Comparison of ENCODE assay signal across 8 cellular contexts in the genomic region with DNA sequence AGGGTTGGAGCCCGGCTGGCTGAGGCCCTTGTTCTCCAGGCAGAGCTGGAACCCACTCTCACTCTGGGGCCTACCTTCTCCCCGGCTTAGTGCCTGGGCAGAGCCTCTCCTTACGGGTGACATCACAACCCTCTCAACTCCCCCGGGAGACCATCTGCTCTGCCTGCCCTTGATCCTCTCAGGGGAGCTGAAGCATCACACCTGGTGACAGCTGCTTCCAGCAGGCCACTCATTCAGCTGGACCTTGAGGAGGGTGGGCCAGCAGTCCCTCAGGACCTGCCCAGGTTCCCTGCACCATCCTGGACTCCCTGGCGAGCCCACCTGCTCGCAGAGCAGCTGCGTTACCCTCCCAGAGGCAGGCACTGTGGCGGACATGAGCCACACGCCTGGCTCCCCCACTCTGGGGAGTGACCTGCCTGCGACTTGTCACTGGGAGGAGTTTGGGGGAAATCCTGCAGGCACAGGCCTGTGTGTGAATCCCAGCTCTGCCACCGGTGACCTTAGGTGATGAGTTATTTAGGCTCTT. TPM values are rescaled to one million over a fixed set of nuclear protein-coding genes. Genes with fewer than 3 reads are reported as not detected.
DNase-seq lines count a peak whose midpoint lies in the region; ATAC-seq and TF ChIP-seq lines count a peak whose summit lies in the region.

No MANE protein-coding gene starts in this region.

- H3K27me3 ChIP-seq in BLaER1 (no peaks in the 10 kb centered on the region), dorsolateral prefrontal cortex (no peaks in the 10 kb centered on the region), trophoblast cell (ENCODE audit: insufficient read depth, low read length) (no peaks in the 10 kb centered on the region)

- TF ChIP-seq CTCF in dorsolateral prefrontal cortex (IDR thresholded peaks at IDR 0.05 in 54 of 56, conservative IDR thresholded peaks at IDR 0.05 in 2 of 56; ENCODE audit: low read depth in 1 of 56, partially characterized antibody in 56 of 56) = no peak

- peaks cover 8% of the 10 kb centered on the region for H3K4me1 Mint-ChIP-seq in activated naive CD8-positive, alpha-beta T cell treated with anti-CD3 and anti-CD28 coated beads for 36 hours

- peak overlapping the region; percentile 5 for H2BK12ac ChIP-seq in trophoblast cell (ENCODE audit: low read length)

- H3K4me3 ChIP-seq in BLaER1 (peak overlapping the region; percentile 26; the same call in 1 of the 2 replicates), dorsolateral prefrontal cortex (peak overlapping the region in 23 of 59 donors; percentile 4 to 39 (median 18)), trophoblast cell (ENCODE audit: low read depth, low read length) (no peak overlapping the region)

- H3K4me1 ChIP-seq in BLaER1 (peaks cover 100% of the 10 kb centered on the region), trophoblast cell (ENCODE audit: control insufficient read depth in 1 of 2, insufficient read depth in 2 of 2, low read length in 2 of 2) (peaks cover 42 to 52% of the 10 kb centered on the region in 2 experiments)

- H3K36me3 ChIP-seq in BLaER1 (peaks cover 27% of the 10 kb centered on the region), trophoblast cell (ENCODE audit: control insufficient read depth in 1 of 2, insufficient read depth in 2 of 2, low read length in 2 of 2) (peaks cover 2 to 7% of the 10 kb centered on the region in 2 experiments)

- no peak overlapping the region for H2AK5ac ChIP-seq in trophoblast cell (ENCODE audit: low read length)

- no peaks in the 10 kb centered on the region for H3K9me3 Mint-ChIP-seq in activated naive CD8-positive, alpha-beta T cell treated with anti-CD3 and anti-CD28 coated beads for 36 hours
- no peaks in the 10 kb centered on the region for H3K9me3 Mint-ChIP-seq in activated naive CD4-positive, alpha-beta T cell treated with anti-CD3 and anti-CD28 coated beads, Interleukin-2, amount 50 U/mL, for 72 hours

- H3K27ac ChIP-seq in BLaER1 = peak overlapping the region; percentile 76
- H3K27ac ChIP-seq in dorsolateral prefrontal cortex = peak overlapping the region in 54 of 59 donors; percentile 11 to 85 (median 63)
- H3K27ac ChIP-seq in trophoblast cell (ENCODE audit: low read depth, low read length) = peak overlapping the region; percentile 73

- peak overlapping the region; percentile 80 for H3K4me2 ChIP-seq in BLaER1
- H3K4me2 ChIP-seq in trophoblast cell (ENCODE audit: low read length) = peak overlapping the region; percentile 9

- no peaks in the 10 kb centered on the region for H3K27me3 Mint-ChIP-seq in activated naive CD8-positive, alpha-beta T cell treated with anti-CD3 and anti-CD28 coated beads for 36 hours

- H2BK120ac ChIP-seq in trophoblast cell (ENCODE audit: insufficient read depth, low read length, poor library complexity) = peak overlapping the region; percentile 2

- H2BK5ac ChIP-seq in trophoblast cell (ENCODE audit: low read depth, low read length, poor library complexity) = peak overlapping the region; percentile 58

- no peak overlapping the region for H3K23ac ChIP-seq in trophoblast cell (ENCODE audit: low read length)

- DNase-seq in NCI-H146 (lab: John Stamatoyannopoulos, UW) (peak; percentile 97), dorsolateral prefrontal cortex (no peak), trophoblast cell (peak; percentile 47 to 49), NCI-H1048 (lab: John Stamatoyannopoulos, UW) (no peak)
- no peak for DNase-seq in activated naive CD8-positive, alpha-beta T cell treated with anti-CD3 and anti-CD28 coated beads for 36 hours
- no peak for DNase-seq in activated naive CD4-positive, alpha-beta T cell treated with anti-CD3 and anti-CD28 coated beads, Interleukin-2, amount 50 U/mL, for 72 hours (ENCODE audit: low spot score in 2 of 2)

- intact Hi-C loops in dorsolateral prefrontal cortex (cut with DNase I) = no loop called here

- H3K4ac ChIP-seq in trophoblast cell (ENCODE audit: low read depth, low read length) = no peak overlapping the region

- peak overlapping the region; percentile 32 for H2AFZ ChIP-seq in trophoblast cell (ENCODE audit: insufficient read depth, low read length, poor library complexity)

- peaks cover 22% of the 10 kb centered on the region for H3K79me1 ChIP-seq in trophoblast cell (ENCODE audit: low read length)

- H3K14ac ChIP-seq in trophoblast cell (ENCODE audit: low read length) = peak overlapping the region; percentile 12

- peaks cover 14% of the 10 kb centered on the region for H3K79me2 ChIP-seq in trophoblast cell (ENCODE audit: control insufficient read depth, insufficient read depth, low read length, poor library complexity)

- H3K4me3 Mint-ChIP-seq in activated naive CD8-positive, alpha-beta T cell treated with anti-CD3 and anti-CD28 coated beads for 36 hours = no peak overlapping the region

- H3K9me3 ChIP-seq in BLaER1 (no peaks in the 10 kb centered on the region), trophoblast cell (ENCODE audit: insufficient read depth, low read depth, low read length) (peaks cover 2% of the 10 kb centered on the region)

- H3K9ac ChIP-seq in BLaER1 = peak overlapping the region; percentile 53
- no peak overlapping the region for H3K9ac ChIP-seq in trophoblast cell (ENCODE audit: low read length)

- H3K18ac ChIP-seq in trophoblast cell (ENCODE audit: low read length) = peak overlapping the region; percentile 18

- peak; percentile 76 for ATAC-seq in GM21529 (IDR thresholded peaks at IDR 0.05; ENCODE audit: unreplicated experiment)
- no peak for ATAC-seq in activated naive CD4-positive, alpha-beta T cell treated with anti-CD3 and anti-CD28 coated beads, Interleukin-2, amount 50 U/mL, for 72 hours

- peaks cover 100% of the 10 kb centered on the region for H4K20me1 ChIP-seq in BLaER1

- H4K8ac ChIP-seq in trophoblast cell (ENCODE audit: low read depth, low read length) = peak overlapping the region; percentile 5

- H3K36me3 Mint-ChIP-seq in activated naive CD8-positive, alpha-beta T cell treated with anti-CD3 and anti-CD28 coated beads for 36 hours = no peaks in the 10 kb centered on the region
- H3K36me3 Mint-ChIP-seq in activated naive CD4-positive, alpha-beta T cell treated with anti-CD3 and anti-CD28 coated beads, Interleukin-2, amount 50 U/mL, for 72 hours = no peaks in the 10 kb centered on the region

- H3K27ac Mint-ChIP-seq in activated naive CD8-positive, alpha-beta T cell treated with anti-CD3 and anti-CD28 coated beads for 36 hours = no peak overlapping the region
- peak overlapping the region in 1 of 2 donors; percentile 31 for H3K27ac Mint-ChIP-seq in activated naive CD4-positive, alpha-beta T cell treated with anti-CD3 and anti-CD28 coated beads, Interleukin-2, amount 50 U/mL, for 72 hours

- H4K12ac ChIP-seq in trophoblast cell (ENCODE audit: low read depth, low read length) = peak overlapping the region; percentile 10

- H4K91ac ChIP-seq in trophoblast cell (ENCODE audit: low read depth, low read length) = peak overlapping the region; percentile 63

- WGBS in trophoblast cell (ENCODE audit: extremely low coverage, insufficient coverage, insufficient read length) = no CpG with 5 or more reads among the region's 11 CpGs

RNA-seq across cellular contexts. Expression of gene HS6ST1, which starts 13.1 kb away (rescaled TPM):
- total RNA-seq in dorsolateral prefrontal cortex = 100 to 1,000 TPM in 78 of 120 experiments, 10 to 100 TPM in 42; 63.1 to 197 (median 109) TPM
- polyA plus RNA-seq in trophoblast cell (2013) = 26.6 and 27.7 TPM in 2 replicates
- 10 to 100 TPM; 16.1 to 17.4 TPM for total RNA-seq in activated naive CD8-positive, alpha-beta T cell treated with anti-CD3 and anti-CD28 coated beads for 36 hours
- total RNA-seq in activated naive CD4-positive, alpha-beta T cell treated with anti-CD3 and anti-CD28 coated beads, Interleukin-2, amount 50 U/mL, for 72 hours = 10 to 100 TPM in 1 of 2 donors, 1 to 10 TPM in 1; 2.9 to 14.5 TPM

Comparison
In these comparisons a context has a peak if more than half of its experiments do, and no peak if none do; other contexts are left out.
1. DNase-seq: peak in NCI-H146 (single experiment) and trophoblast cell (2 of 2); none in dorsolateral prefrontal cortex (0 of 10), activated naive CD8-positive, alpha-beta T cell treated with anti-CD3 and anti-CD28 coated beads for 36 hours (single experiment), activated naive CD4-positive, alpha-beta T cell treated with anti-CD3 and anti-CD28 coated beads, Interleukin-2, amount 50 U/mL, for 72 hours (0 of 2) and NCI-H1048 (single experiment).
2. Peak in every context shown above with its lines, with median percentiles within 50 percentile points of each other: H3K27ac ChIP-seq.